Comparison of ENCODE assay signal across 8 cellular contexts in the genomic region with DNA sequence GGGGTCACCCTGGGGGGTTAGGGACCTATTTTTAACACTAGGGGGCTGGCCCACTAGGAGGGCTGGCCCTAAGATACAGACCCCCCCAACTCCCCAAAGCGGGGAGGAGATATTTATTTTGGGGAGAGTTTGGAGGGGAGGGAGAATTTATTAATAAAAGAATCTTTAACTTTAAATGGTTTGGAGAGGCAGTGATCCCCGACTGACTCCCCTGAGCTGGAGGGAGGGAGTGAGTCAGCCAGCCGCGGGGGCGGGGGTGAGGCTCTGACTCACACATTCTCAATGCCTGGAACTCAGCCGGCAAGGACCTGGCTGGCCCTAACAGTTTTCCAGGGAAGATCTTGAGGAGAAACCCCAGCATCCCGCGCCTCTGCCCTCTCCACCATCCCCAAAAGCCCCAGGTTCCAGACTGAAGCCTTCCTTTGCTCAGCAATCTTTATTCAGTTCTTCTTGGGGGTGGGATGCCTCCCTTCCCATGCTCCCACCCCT. TPM values are rescaled to one million over a fixed set of nuclear protein-coding genes. Genes with fewer than 3 reads are reported as not detected.
DNase-seq lines count a peak whose midpoint lies in the region; ATAC-seq, FAIRE-seq and TF ChIP-seq lines count a peak whose summit lies in the region.

No MANE protein-coding gene starts in this region.

- H3K4me1 ChIP-seq in HUES64 (ENCODE audit: insufficient read depth, low read length) (peaks cover 14% of the 10 kb centered on the region), keratinocyte (ENCODE audit: control insufficient read depth, extremely low read depth, insufficient read depth, low read length) (peaks cover 25% of the 10 kb centered on the region)

- H3K36me3 ChIP-seq in HUES64 (ENCODE audit: insufficient read depth, low read length), result peaks cover 17% of the 10 kb centered on the region
- H3K36me3 ChIP-seq in bronchial epithelial cell (ENCODE audit: control insufficient read depth, insufficient read depth, low read length), result peaks cover 25% of the 10 kb centered on the region
- peaks cover 14 to 28% of the 10 kb centered on the region in 2 experiments for H3K36me3 ChIP-seq in keratinocyte (ENCODE audit: control insufficient read depth in 2 of 2, extremely low read depth in 1 of 2, insufficient read depth in 2 of 2, low read length in 2 of 2)

- H3K4me2 ChIP-seq in keratinocyte (ENCODE audit: control insufficient read depth, extremely low read depth, insufficient read depth, low read depth, low read length), result peak overlapping the region; percentile 81

- H3K27ac ChIP-seq in HUES64 (ENCODE audit: low read depth, low read length), result peak overlapping the region; percentile 100
- peak overlapping the region; percentile 97 for H3K27ac ChIP-seq in keratinocyte (ENCODE audit: control insufficient read depth, insufficient read depth, low read length)

- 3% methylated on average over 7 of the region's 8 CpGs for WGBS in HUES64

- dilution Hi-C loops in keratinocyte (cut with MboI; ENCODE audit: extremely low pct_ligation_motif_present, low sequenced_read_pairs), result no loop called here

- H3K9ac ChIP-seq in HUES64 (ENCODE audit: low read depth, low read length) (peak overlapping the region; percentile 92), keratinocyte (ENCODE audit: control insufficient read depth, extremely low read depth, insufficient read depth, low read length) (peak overlapping the region; percentile 97)

- no peak for ATAC-seq in GM19452 (IDR thresholded peaks at IDR 0.05; ENCODE audit: unreplicated experiment)

- peak; percentile 96 for DNase-seq in AG10803 (ENCODE audit: low read depth)
- peak; percentile 70 for DNase-seq in activated CD4-positive, CD25-positive, alpha-beta regulatory T cell treated with anti-CD3 and anti-CD28 coated beads, Interleukin-2, amount 50 U/mL, for 16 hours (ENCODE audit: low read depth, low spot score)
- DNase-seq in bronchial epithelial cell (ENCODE audit: low read depth), result peak; percentile 90
- DNase-seq in keratinocyte (ENCODE audit: low read depth, low spot score), result no peak
- peak; percentile 84 to 88 (median 87) for DNase-seq in stimulated activated CD4-positive, alpha-beta T cell treated with anti-CD3 and anti-CD28 coated beads, Interleukin-12 subunit alpha, Interleukin-12 subunit beta, amount 100 ng/mL, for 48 hours (ENCODE audit: low read depth in 2 of 3, low spot score in 1 of 3)
- DNase-seq in GDM1 (lab: John Stamatoyannopoulos, UW), result no peak

- H3K9me3 ChIP-seq in HUES64 (ENCODE audit: insufficient read depth, low read depth, low read length), result no peaks in the 10 kb centered on the region
- no peaks in the 10 kb centered on the region for H3K9me3 ChIP-seq in keratinocyte (ENCODE audit: control insufficient read depth, low read depth, low read length)

- H4K20me1 ChIP-seq in keratinocyte (ENCODE audit: control insufficient read depth, extremely low read depth, insufficient read depth, low read length), result no peaks in the 10 kb centered on the region

- H3K27me3 ChIP-seq in HUES64 (ENCODE audit: insufficient read depth, low read length) (no peaks in the 10 kb centered on the region), bronchial epithelial cell (ENCODE audit: control insufficient read depth, insufficient read depth, low read length) (no peaks in the 10 kb centered on the region), keratinocyte (ENCODE audit: control insufficient read depth, extremely low read depth, insufficient read depth, low read length) (no peaks in the 10 kb centered on the region)

- no peaks in the 10 kb centered on the region for H3K79me2 ChIP-seq in keratinocyte (ENCODE audit: control insufficient read depth, insufficient read depth, low read length)

- no peak overlapping the region for H2AFZ ChIP-seq in keratinocyte (ENCODE audit: control insufficient read depth, low read length)

- H3K4me3 ChIP-seq in AG10803 (ENCODE audit: low read length) (peak overlapping the region; percentile 96), HUES64 (ENCODE audit: low read length) (peak overlapping the region; percentile 78), bronchial epithelial cell (ENCODE audit: low read depth, low read length) (peak overlapping the region; percentile 97), keratinocyte (ENCODE audit: control insufficient read depth in 2 of 3, extremely low read depth in 1 of 3, insufficient read depth in 2 of 3, low read depth in 1 of 3, low read length in 3 of 3) (peak overlapping the region; percentile 80 to 85 (median 84))

- no peaks in the 10 kb centered on the region for H3K9me1 ChIP-seq in keratinocyte (ENCODE audit: control insufficient read depth, extremely low read depth, insufficient read depth, low read length)

- no peak for TF ChIP-seq CTCF in AG10803 (conservative IDR thresholded peaks at IDR 0.05; ENCODE audit: low read length)
- TF ChIP-seq CTCF in bronchial epithelial cell (IDR thresholded peaks at IDR 0.05; ENCODE audit: insufficient read depth, low read length, severe bottlenecking), result no peak
- no peak for TF ChIP-seq CTCF in keratinocyte (optimal IDR thresholded peaks at IDR 0.05 in 1 of 3, IDR thresholded peaks at IDR 0.05 in 1 of 3, conservative IDR thresholded peaks at IDR 0.05 in 1 of 3; ENCODE audit: extremely low read depth in 1 of 3, insufficient read depth in 2 of 3, low read length in 3 of 3)

- no peak for FAIRE-seq in bronchial epithelial cell (lab: Jason Lieb, UNC)
- FAIRE-seq in keratinocyte (lab: Jason Lieb, UNC), result peak; percentile 80

RNA-seq across cellular contexts. Expression of gene HCFC1R1, which starts 1.5 kb away (rescaled TPM):
- 64.6 TPM for polyA plus RNA-seq in HUES64 (2013, experiment 1 of 2)
- 74.2 TPM for polyA plus RNA-seq in HUES64 (2013, experiment 2 of 2)
- total RNA-seq in bronchial epithelial cell, result 1.1 and 5.6 TPM in 2 replicates
- polyA plus RNA-seq in keratinocyte, result 12.8 to 19.2 TPM (median 13.0 TPM) in 3 replicates
- 16.5 TPM for polyA plus RNA-seq in keratinocyte (2011; ENCODE audit: low read depth)
- 9.7 and 13.5 TPM in 2 replicates for polyA plus RNA-seq in keratinocyte (2011; cell fraction: cytosol; rRNA removed)
- polyA plus RNA-seq in keratinocyte (2011; cell fraction: nucleus; rRNA removed), result 2.7 and 4.4 TPM in 2 replicates
- polyA plus RNA-seq in keratinocyte (2012; ENCODE audit: low replicate concordance), result 31.4 and 57.7 TPM in 2 replicates
- 6.8 to 22.5 TPM (median 9.6 TPM) in 3 replicates for polyA minus RNA-seq in keratinocyte
- polyA minus RNA-seq in keratinocyte (2011; cell fraction: cytosol; rRNA and poly(A)+ RNA removed), result 30.1 TPM
- polyA minus RNA-seq in keratinocyte (2011; cell fraction: nucleus; rRNA and poly(A)+ RNA removed), result 0.70 and 1.5 TPM in 2 replicates

RNA-seq across cellular contexts. Expression of gene THOC6, which starts 1.6 kb away (rescaled TPM):
- 53.2 TPM for polyA plus RNA-seq in HUES64 (2013, experiment 1 of 2)
- polyA plus RNA-seq in HUES64 (2013, experiment 2 of 2), result 46.4 TPM
- total RNA-seq in bronchial epithelial cell, result 23.7 and 28.4 TPM in 2 replicates
- polyA plus RNA-seq in keratinocyte, result 10.2 to 15.5 TPM (median 10.3 TPM) in 3 replicates
- polyA plus RNA-seq in keratinocyte (2011; ENCODE audit: low read depth), result 5.0 TPM
- 5.2 and 9.3 TPM in 2 replicates for polyA plus RNA-seq in keratinocyte (2011; cell fraction: cytosol; rRNA removed)
- 28.7 and 29.1 TPM in 2 replicates for polyA plus RNA-seq in keratinocyte (2011; cell fraction: nucleus; rRNA removed)
- 16.0 and 23.3 TPM in 2 replicates for polyA plus RNA-seq in keratinocyte (2012; ENCODE audit: low replicate concordance)
- 11.2 to 22.3 TPM (median 13.6 TPM) in 3 replicates for polyA minus RNA-seq in keratinocyte
- 17.1 TPM for polyA minus RNA-seq in keratinocyte (2011; cell fraction: cytosol; rRNA and poly(A)+ RNA removed)
- 5.5 and 6.8 TPM in 2 replicates for polyA minus RNA-seq in keratinocyte (2011; cell fraction: nucleus; rRNA and poly(A)+ RNA removed)

RNA-seq across cellular contexts. Expression of gene TNFRSF12A, which starts 2.1 kb away (rescaled TPM):
- polyA plus RNA-seq in HUES64 (2013, experiment 1 of 2), result 63.8 TPM
- 60.7 TPM for polyA plus RNA-seq in HUES64 (2013, experiment 2 of 2)
- 440 and 686 TPM in 2 replicates for total RNA-seq in bronchial epithelial cell
- 147 to 250 TPM (median 188 TPM) in 3 replicates for polyA plus RNA-seq in keratinocyte
- polyA plus RNA-seq in keratinocyte (2011; ENCODE audit: low read depth), result 35.8 TPM
- polyA plus RNA-seq in keratinocyte (2011; cell fraction: cytosol; rRNA removed), result 74.1 and 154 TPM in 2 replicates
- 119 and 164 TPM in 2 replicates for polyA plus RNA-seq in keratinocyte (2011; cell fraction: nucleus; rRNA removed)
- polyA plus RNA-seq in keratinocyte (2012; ENCODE audit: low replicate concordance), result 153 and 285 TPM in 2 replicates
- polyA minus RNA-seq in keratinocyte, result 42.1 to 86.0 TPM (median 64.5 TPM) in 3 replicates
- 350 TPM for polyA minus RNA-seq in keratinocyte (2011; cell fraction: cytosol; rRNA and poly(A)+ RNA removed)
- 81.6 and 85.9 TPM in 2 replicates for polyA minus RNA-seq in keratinocyte (2011; cell fraction: nucleus; rRNA and poly(A)+ RNA removed)

RNA-seq across cellular contexts. Expression of gene CLDN6, which starts 4.3 kb away (rescaled TPM):
- 517 TPM for polyA plus RNA-seq in HUES64 (2013, experiment 1 of 2)
- polyA plus RNA-seq in HUES64 (2013, experiment 2 of 2), result 422 TPM
- total RNA-seq in bronchial epithelial cell, result not detected in 2 replicates
- polyA plus RNA-seq in keratinocyte, result 0.12 TPM in 1 of 3 replicates, not detected in the others
- polyA plus RNA-seq in keratinocyte (2011; ENCODE audit: low read depth), result not detected
- polyA plus RNA-seq in keratinocyte (2011; cell fraction: cytosol; rRNA removed), result 0.04 and 0.10 TPM in 2 replicates
- polyA plus RNA-seq in keratinocyte (2011; cell fraction: nucleus; rRNA removed), result 0.08 and 0.24 TPM in 2 replicates
- polyA plus RNA-seq in keratinocyte (2012; ENCODE audit: low replicate concordance), result 0.35 TPM in 1 of 2 replicates, not detected in the other
- polyA minus RNA-seq in keratinocyte, result 0.46 TPM in 1 of 3 replicates, not detected in the others
- polyA minus RNA-seq in keratinocyte (2011; cell fraction: cytosol; rRNA and poly(A)+ RNA removed), result not detected
- not detected in 2 replicates for polyA minus RNA-seq in keratinocyte (2011; cell fraction: nucleus; rRNA and poly(A)+ RNA removed)

RNA-seq across cellular contexts. Expression of gene CLDN9, which starts 9.5 kb away (rescaled TPM):
- polyA plus RNA-seq in HUES64 (2013, experiment 1 of 2), result 0.25 TPM
- polyA plus RNA-seq in HUES64 (2013, experiment 2 of 2), result 0.44 TPM
- under 0.01 and 0.13 TPM in 2 replicates for total RNA-seq in bronchial epithelial cell
- 0.02 TPM in 1 of 3 replicates, not detected in the others for polyA plus RNA-seq in keratinocyte
- 0.21 TPM for polyA plus RNA-seq in keratinocyte (2011; ENCODE audit: low read depth)
- polyA plus RNA-seq in keratinocyte (2011; cell fraction: cytosol; rRNA removed), result not detected in 2 replicates
- 0.09 and 0.12 TPM in 2 replicates for polyA plus RNA-seq in keratinocyte (2011; cell fraction: nucleus; rRNA removed)
- polyA plus RNA-seq in keratinocyte (2012; ENCODE audit: low replicate concordance), result 0.76 TPM in 1 of 2 replicates, not detected in the other
- not detected in 3 replicates for polyA minus RNA-seq in keratinocyte
- not detected for polyA minus RNA-seq in keratinocyte (2011; cell fraction: cytosol; rRNA and poly(A)+ RNA removed)
- not detected in 2 replicates for polyA minus RNA-seq in keratinocyte (2011; cell fraction: nucleus; rRNA and poly(A)+ RNA removed)

Comparison
In these comparisons a context has a peak if more than half of its experiments do, and no peak if none do; other contexts are left out.
1. DNase-seq: peak in AG10803 (single experiment), activated CD4-positive, CD25-positive, alpha-beta regulatory T cell treated with anti-CD3 and anti-CD28 coated beads, Interleukin-2, amount 50 U/mL, for 16 hours (single experiment), bronchial epithelial cell (single experiment) and stimulated activated CD4-positive, alpha-beta T cell treated with anti-CD3 and anti-CD28 coated beads, Interleukin-12 subunit alpha, Interleukin-12 subunit beta, amount 100 ng/mL, for 48 hours (3 of 3); none in keratinocyte (single experiment) and GDM1 (single experiment).
2. Peak in every context shown above with its lines, with median percentiles within 50 percentile points of each other: H3K4me3 ChIP-seq.